ENCODE assay signal across 17 cellular contexts in genomic region chr2:100137318-100137717, GRCh38. TPM values are rescaled to one million over a fixed set of nuclear protein-coding genes. Genes with fewer than 3 reads are reported as not detected.
DNase-seq lines count a peak whose midpoint lies in the region; ATAC-seq and TF ChIP-seq lines count a peak whose summit lies in the region.
"Had no signal": no experiment of that assay in that cellular context is flagged by ENCODE, and none has a peak within 500 bp of the region (broad histone marks: within the 10 kb centered on the region; RNA-seq: fewer than 3 reads in every experiment).

No MANE protein-coding gene starts in this region.

- no peak for TF ChIP-seq CTCF in activated B cell treated with CpG ODN at 0.5 μM for 24 hours (IDR thresholded peaks at IDR 0.05)
- TF ChIP-seq CTCF in Calu3 (IDR thresholded peaks at IDR 0.05; ENCODE audit: unreplicated experiment): no peak

- H3K4me1 Mint-ChIP-seq in activated naive CD8-positive, alpha-beta T cell treated with anti-CD3 and anti-CD28 coated beads, Interleukin-2, amount 10 ng/mL, durations not matched to agents 7 days and 5 days: peaks cover 37% of the 10 kb centered on the region
- H3K4me1 Mint-ChIP-seq in activated naive CD8-positive, alpha-beta T cell treated with anti-CD3 and anti-CD28 coated beads for 36 hours: peaks cover 38% of the 10 kb centered on the region
- H3K4me1 Mint-ChIP-seq in activated B cell treated with CpG ODN at 0.5 μM for 24 hours (peaks cover 21% of the 10 kb centered on the region), Calu3 (ENCODE audit: low read depth, unreplicated experiment) (no peaks in the 10 kb centered on the region)
- H3K4me1 Mint-ChIP-seq: H9 had no signal

- H3K36me3 ChIP-seq in H7 (replicated peaks; ENCODE audit: control insufficient read depth, insufficient read depth, low read length): no peaks in the 10 kb centered on the region
- H3K36me3 ChIP-seq: Peyer's patch had no signal

- CTCF ChIA-PET in activated B cell treated with CpG ODN at 0.5 μM for 24 hours (lab: Charles Lee) (interaction anchor here (1.1 to 1.2 kb wide), 2 partner anchors 7 to 107 kb away, joined by 3 to 5 read pairs; no protein-coding TSS in a partner anchor), Calu3 (lab: Charles Lee) (no interaction called here)

- POLR2A ChIA-PET in activated naive CD8-positive, alpha-beta T cell treated with anti-CD3 and anti-CD28 coated beads, Interleukin-2, amount 10 ng/mL, durations not matched to agents 7 days and 5 days (lab: Charles Lee): no interaction called here
- POLR2A ChIA-PET in activated B cell treated with CpG ODN at 0.5 μM for 24 hours (lab: Charles Lee): interaction anchor here (0.8 to 6.7 kb wide), 4 partner anchors 14 to 111 kb away, joined by 3 to 149 read pairs (median 70); no protein-coding TSS in a partner anchor

- H3K9me3 Mint-ChIP-seq in activated naive CD8-positive, alpha-beta T cell treated with anti-CD3 and anti-CD28 coated beads, Interleukin-2, amount 10 ng/mL, durations not matched to agents 7 days and 5 days: peaks cover 1% of the 10 kb centered on the region
- no peaks in the 10 kb centered on the region for H3K9me3 Mint-ChIP-seq in activated naive CD8-positive, alpha-beta T cell treated with anti-CD3 and anti-CD28 coated beads for 36 hours
- H3K9me3 Mint-ChIP-seq in activated B cell treated with CpG ODN at 0.5 μM for 24 hours: no peaks in the 10 kb centered on the region
- no peaks in the 10 kb centered on the region for H3K9me3 Mint-ChIP-seq in Calu3 (ENCODE audit: low read depth, unreplicated experiment)
- H3K9me3 Mint-ChIP-seq: H9 had no signal

- peaks cover 2% of the 10 kb centered on the region for H3K27me3 Mint-ChIP-seq in activated naive CD8-positive, alpha-beta T cell treated with anti-CD3 and anti-CD28 coated beads, Interleukin-2, amount 10 ng/mL, durations not matched to agents 7 days and 5 days
- peaks cover 6% of the 10 kb centered on the region for H3K27me3 Mint-ChIP-seq in activated naive CD8-positive, alpha-beta T cell treated with anti-CD3 and anti-CD28 coated beads for 36 hours
- no peaks in the 10 kb centered on the region for H3K27me3 Mint-ChIP-seq in activated B cell treated with CpG ODN at 0.5 μM for 24 hours
- H3K27me3 Mint-ChIP-seq in Calu3 (ENCODE audit: unreplicated experiment): peaks cover 23% of the 10 kb centered on the region

- peak overlapping the region; percentile 20 for H3K4me3 Mint-ChIP-seq in activated naive CD8-positive, alpha-beta T cell treated with anti-CD3 and anti-CD28 coated beads, Interleukin-2, amount 10 ng/mL, durations not matched to agents 7 days and 5 days
- no peak overlapping the region for H3K4me3 Mint-ChIP-seq in activated naive CD8-positive, alpha-beta T cell treated with anti-CD3 and anti-CD28 coated beads for 36 hours
- H3K4me3 Mint-ChIP-seq in activated B cell treated with CpG ODN at 0.5 μM for 24 hours (peak overlapping the region; percentile 99), Calu3 (ENCODE audit: low read depth, unreplicated experiment) (no peak overlapping the region)
- H3K4me3 Mint-ChIP-seq: H9 had no signal

- peaks cover 1% of the 10 kb centered on the region; the same call in 1 of the 2 replicates for H3K27me3 ChIP-seq in H7 (ENCODE audit: control insufficient read depth, insufficient read depth, low read length)
- H3K27me3 ChIP-seq: Peyer's patch had no signal

- H3K27ac Mint-ChIP-seq in activated naive CD8-positive, alpha-beta T cell treated with anti-CD3 and anti-CD28 coated beads, Interleukin-2, amount 10 ng/mL, durations not matched to agents 7 days and 5 days: no peak overlapping the region
- H3K27ac Mint-ChIP-seq in activated naive CD8-positive, alpha-beta T cell treated with anti-CD3 and anti-CD28 coated beads for 36 hours: no peak overlapping the region
- H3K27ac Mint-ChIP-seq in activated B cell treated with CpG ODN at 0.5 μM for 24 hours (peak overlapping the region; percentile 54), Calu3 (ENCODE audit: unreplicated experiment) (no peak overlapping the region)
- H3K27ac Mint-ChIP-seq: H9 had no signal

- peaks cover 3% of the 10 kb centered on the region for H3K36me3 Mint-ChIP-seq in activated naive CD8-positive, alpha-beta T cell treated with anti-CD3 and anti-CD28 coated beads, Interleukin-2, amount 10 ng/mL, durations not matched to agents 7 days and 5 days
- peaks cover 2% of the 10 kb centered on the region for H3K36me3 Mint-ChIP-seq in activated naive CD8-positive, alpha-beta T cell treated with anti-CD3 and anti-CD28 coated beads for 36 hours
- H3K36me3 Mint-ChIP-seq in activated B cell treated with CpG ODN at 0.5 μM for 24 hours (ENCODE audit: low read depth): peaks cover 53% of the 10 kb centered on the region
- no peaks in the 10 kb centered on the region for H3K36me3 Mint-ChIP-seq in Calu3 (ENCODE audit: insufficient read depth, unreplicated experiment)

- intact Hi-C loops in activated B cell treated with CpG ODN at 0.5 μM for 24 hours (cut with micrococcal nuclease) (no loop called here), Calu3 (cut with micrococcal nuclease; ENCODE audit: unreplicated experiment) (no loop called here), posterior vena cava (cut with DNase I) (no loop called here)

- no TSS peak for BruUV-seq in Calu3 (replicated peaks; lab: Mats Ljungman, UMichigan)

- peak overlapping the region; percentile 25 for H3K4me3 ChIP-seq in Jurkat, Clone E6-1 (ENCODE audit: low read length)
- no peak overlapping the region for H3K4me3 ChIP-seq in H7 (ENCODE audit: insufficient read depth, low read depth, low read length)
- H3K4me3 ChIP-seq: Peyer's patch, SK-N-MC had no signal

- ATAC-seq in activated naive CD8-positive, alpha-beta T cell treated with anti-CD3 and anti-CD28 coated beads, Interleukin-2, amount 10 ng/mL, durations not matched to agents 7 days and 5 days (ENCODE audit: low read depth): no peak
- no peak for ATAC-seq in activated B cell treated with CpG ODN at 0.5 μM for 24 hours (ENCODE audit: low read depth)

- DNase-seq in activated naive CD8-positive, alpha-beta T cell treated with anti-CD3 and anti-CD28 coated beads, Interleukin-2, amount 10 ng/mL, durations not matched to agents 7 days and 5 days: no peak
- no peak for DNase-seq in activated naive CD8-positive, alpha-beta T cell treated with anti-CD3 and anti-CD28 coated beads for 36 hours
- no peak for DNase-seq in Jurkat, Clone E6-1 (ENCODE audit: low read depth, low spot score)
- no peak for DNase-seq in activated B cell treated with CpG ODN at 0.5 μM for 24 hours
- DNase-seq in H7: no peak
- DNase-seq in Calu3: no peak
- no peak for DNase-seq in activated naive CD4-positive, alpha-beta T cell (lab: John Stamatoyannopoulos, UW)
- no peak for DNase-seq in posterior vena cava (ENCODE audit: low spot score)
- DNase-seq: C1 segment of cervical spinal cord, H9, MV-4-11, NCI-H1436, NCI-H510A, NCI-H82, Peyer's patch, Right ventricle myocardium superior had no signal

RNA-seq across cellular contexts. Expression of gene AFF3, which starts 5.1 kb away (rescaled TPM):
- total RNA-seq in activated naive CD8-positive, alpha-beta T cell treated with anti-CD3 and anti-CD28 coated beads, Interleukin-2, amount 10 ng/mL, durations not matched to agents 7 days and 5 days: 1 to 10 TPM; 1.8 to 2.2 TPM
- total RNA-seq in activated naive CD8-positive, alpha-beta T cell treated with anti-CD3 and anti-CD28 coated beads for 36 hours: 1 to 10 TPM; 2.6 to 2.9 TPM
- polyA plus RNA-seq in Jurkat, Clone E6-1 (2012; ENCODE audit: insufficient read depth, insufficient read length): 11.4 TPM
- total RNA-seq in activated B cell treated with CpG ODN at 0.5 μM for 24 hours (228 and 271 TPM in 2 replicates), Calu3 (2022) (not detected in 2 replicates), posterior vena cava (10 to 100 TPM; 15.5 to 26.4 TPM)
- 0.07 and 0.37 TPM in 2 replicates for total RNA-seq in H7 (2014; rRNA removed; shearing (Covaris generic))

Comparison
In these comparisons a context has a peak if more than half of its experiments do, and no peak if none do; other contexts are left out.
1. H3K4me3 Mint-ChIP-seq: peak in activated naive CD8-positive, alpha-beta T cell treated with anti-CD3 and anti-CD28 coated beads, Interleukin-2, amount 10 ng/mL, durations not matched to agents 7 days and 5 days (single experiment) and activated B cell treated with CpG ODN at 0.5 μM for 24 hours (single experiment); none in activated naive CD8-positive, alpha-beta T cell treated with anti-CD3 and anti-CD28 coated beads for 36 hours (single experiment) and Calu3 (single experiment).